In genomic region chr1:212805767-212806166, GRCh38 we compare ENCODE assay signal across 36 cellular contexts. TPM values are rescaled to one million over a fixed set of nuclear protein-coding genes. Genes with fewer than 3 reads are reported as not detected.
"Had no signal": no experiment of that assay in that cellular context is flagged by ENCODE, and none has a peak within 500 bp of the region (broad histone marks: within the 10 kb centered on the region; RNA-seq: fewer than 3 reads in every experiment).

No MANE protein-coding gene starts in this region.

- H3K9me3 ChIP-seq: adrenal gland, Peyer's patch had no signal

- H3K4me1 ChIP-seq: adrenal gland, Peyer's patch had no signal

- H3K27me3 ChIP-seq: adrenal gland, Peyer's patch had no signal

- H3K27ac ChIP-seq: adrenal gland, Peyer's patch had no signal

- FAIRE-seq: bronchial epithelial cell had no signal

- ATAC-seq: activated CD8-positive, alpha-beta T cell treated with anti-CD3 and anti-CD28 coated beads for 36 hours; activated T-cell treated with anti-CD3 and anti-CD28 coated beads, Interleukin-2, amount 50 U/mL, for 72 hours; activated T-helper 17 cell treated with anti-CD3 and anti-CD28 coated beads, Interleukin-2, amount 50 U/mL, for 72 hours; PC-3; Right ventricle myocardium inferior; SK-N-SH treated with all-trans-retinoic acid at 6 μM for 48 hours had no signal

- DNase-seq: activated CD4-positive, alpha-beta T cell treated with anti-CD3 and anti-CD28 coated beads, Interleukin-2, amount 10 ng/mL, durations not matched to agents 24 days and 14 days; activated CD4-positive, alpha-beta T cell treated with anti-CD3 and anti-CD28 coated beads, Interleukin-2, amount 50 U/mL, for 4 hours; activated CD8-positive, alpha-beta T cell treated with anti-CD3 and anti-CD28 coated beads for 36 hours; activated effector memory CD4-positive, alpha-beta T cell treated with anti-CD3 and anti-CD28 coated beads, Interleukin-2, amount 50 U/mL, for 16 hours; activated naive CD4-positive, alpha-beta T cell; activated naive CD4-positive, alpha-beta T cell treated with anti-CD3 and anti-CD28 coated beads, Interleukin-2, amount 50 U/mL, for 16 hours; activated naive CD8-positive, alpha-beta T cell treated with anti-CD3 and anti-CD28 coated beads, Interleukin-2, amount 10 ng/mL, durations not matched to agents 7 days and 5 days; activated T-cell treated with anti-CD3 and anti-CD28 coated beads, Interleukin-2, amount 50 U/mL, for 1 hour; activated T-cell treated with anti-CD3 and anti-CD28 coated beads, Interleukin-2, amount 50 U/mL, for 72 hours; adrenal gland; caudate nucleus; cerebellar nuclear complex; Karpas-422; NCI-H1105; NCI-H1417 treated with DMSO at 0.1 percent for 48 hours; NCI-H187 treated with DMSO at 0.1 percent for 48 hours; NCI-H2081; NCI-H2171 treated with DMSO at 0.1 percent for 48 hours; NCI-H2227 treated with DMSO at 0.1 percent for 48 hours; NCI-H524 treated with DMSO at 0.1 percent for 48 hours; NK-92 treated with Interleukin-12 subunit alpha and Interleukin-12 subunit beta, amount 100 ng/mL, for 24 hours; PC-3; Peyer's patch; RPMI8226; SIG-M5; SW 1271; T-helper 1 cell; T-helper 2 cell; T-helper 9 cell had no signal

- H3K4me3 ChIP-seq: adrenal gland, Peyer's patch had no signal

RNA-seq across cellular contexts. Expression of gene SPATA45, which starts 41.7 kb away (rescaled TPM):
- total RNA-seq: activated CD4-positive, alpha-beta T cell treated with anti-CD3 and anti-CD28 coated beads, Interleukin-2, amount 10 ng/mL, durations not matched to agents 24 days and 14 days; activated CD8-positive, alpha-beta memory T cell treated with anti-CD3 and anti-CD28 coated beads for 36 hours; activated CD8-positive, alpha-beta T cell treated with anti-CD3 and anti-CD28 coated beads for 36 hours; activated naive CD8-positive, alpha-beta T cell treated with anti-CD3 and anti-CD28 coated beads, Interleukin-2, amount 10 ng/mL, durations not matched to agents 7 days and 5 days; activated T-cell treated with anti-CD3 and anti-CD28 coated beads, Interleukin-2, amount 50 U/mL, for 72 hours; activated T-helper 17 cell treated with anti-CD3 and anti-CD28 coated beads, Interleukin-2, amount 50 U/mL, for 72 hours; bronchial epithelial cell; MCF 10A; NCI-H460; PC-3; Peyer's patch; Right ventricle myocardium inferior had no signal
